ENCODE assay signal across 1 cellular context in the genomic region with DNA sequence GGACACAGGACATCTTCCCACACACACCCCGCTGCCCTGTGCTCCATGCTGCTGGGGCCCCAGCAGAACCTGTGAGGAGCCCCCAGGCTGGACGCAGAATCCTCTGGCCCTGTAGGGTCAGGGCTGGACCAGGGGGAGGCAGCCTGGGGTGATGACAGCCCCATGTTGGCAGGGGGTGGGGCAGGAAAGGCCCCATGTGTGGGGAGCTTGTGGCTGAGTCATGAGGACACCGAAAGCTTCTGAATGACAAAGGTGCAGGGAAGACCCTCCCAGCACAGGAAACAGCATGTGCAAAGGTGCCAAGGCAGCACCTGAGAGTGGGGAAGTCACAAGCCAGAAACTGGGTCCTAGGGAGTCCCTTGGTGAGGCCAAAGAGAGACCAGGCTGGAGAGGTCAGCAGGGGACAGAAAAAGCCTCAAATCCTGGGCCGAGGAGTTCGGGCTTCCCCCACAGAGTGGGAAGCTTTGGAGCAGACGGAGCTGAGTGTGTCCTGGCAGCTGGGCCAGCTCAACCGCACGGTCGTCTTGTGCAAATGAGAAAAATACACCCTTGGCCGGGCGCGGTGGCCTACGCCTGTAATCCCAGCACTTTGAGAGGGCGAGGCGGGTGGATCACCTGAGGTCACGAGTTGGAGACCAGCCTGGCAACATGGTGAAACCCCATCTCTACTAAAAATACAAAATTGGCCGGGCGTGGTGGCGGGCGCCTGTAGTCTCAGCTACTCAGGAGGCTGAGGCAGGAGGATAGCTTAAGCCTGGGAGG.
TF ChIP-seq lines count a peak whose summit lies in the region.

No MANE protein-coding gene starts in this region.

TF ChIP-seq in GM23338, 12 proteins besides CTCF, POLR2A, EP300 and RAD21 (continued from another document):
- no peak for TF ChIP-seq NANOG (IDR thresholded peaks at IDR 0.05; ENCODE audit: borderline replicate concordance)
- TF ChIP-seq, protein P1, sequence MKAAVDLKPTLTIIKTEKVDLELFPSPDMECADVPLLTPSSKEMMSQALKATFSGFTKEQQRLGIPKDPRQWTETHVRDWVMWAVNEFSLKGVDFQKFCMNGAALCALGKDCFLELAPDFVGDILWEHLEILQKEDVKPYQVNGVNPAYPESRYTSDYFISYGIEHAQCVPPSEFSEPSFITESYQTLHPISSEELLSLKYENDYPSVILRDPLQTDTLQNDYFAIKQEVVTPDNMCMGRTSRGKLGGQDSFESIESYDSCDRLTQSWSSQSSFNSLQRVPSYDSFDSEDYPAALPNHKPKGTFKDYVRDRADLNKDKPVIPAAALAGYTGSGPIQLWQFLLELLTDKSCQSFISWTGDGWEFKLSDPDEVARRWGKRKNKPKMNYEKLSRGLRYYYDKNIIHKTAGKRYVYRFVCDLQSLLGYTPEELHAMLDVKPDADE (IDR thresholded peaks at IDR 0.05), result no peak
- no peak for TF ChIP-seq JUNB (IDR thresholded peaks at IDR 0.05; ENCODE audit: unreplicated experiment)
- TF ChIP-seq, protein P2, sequence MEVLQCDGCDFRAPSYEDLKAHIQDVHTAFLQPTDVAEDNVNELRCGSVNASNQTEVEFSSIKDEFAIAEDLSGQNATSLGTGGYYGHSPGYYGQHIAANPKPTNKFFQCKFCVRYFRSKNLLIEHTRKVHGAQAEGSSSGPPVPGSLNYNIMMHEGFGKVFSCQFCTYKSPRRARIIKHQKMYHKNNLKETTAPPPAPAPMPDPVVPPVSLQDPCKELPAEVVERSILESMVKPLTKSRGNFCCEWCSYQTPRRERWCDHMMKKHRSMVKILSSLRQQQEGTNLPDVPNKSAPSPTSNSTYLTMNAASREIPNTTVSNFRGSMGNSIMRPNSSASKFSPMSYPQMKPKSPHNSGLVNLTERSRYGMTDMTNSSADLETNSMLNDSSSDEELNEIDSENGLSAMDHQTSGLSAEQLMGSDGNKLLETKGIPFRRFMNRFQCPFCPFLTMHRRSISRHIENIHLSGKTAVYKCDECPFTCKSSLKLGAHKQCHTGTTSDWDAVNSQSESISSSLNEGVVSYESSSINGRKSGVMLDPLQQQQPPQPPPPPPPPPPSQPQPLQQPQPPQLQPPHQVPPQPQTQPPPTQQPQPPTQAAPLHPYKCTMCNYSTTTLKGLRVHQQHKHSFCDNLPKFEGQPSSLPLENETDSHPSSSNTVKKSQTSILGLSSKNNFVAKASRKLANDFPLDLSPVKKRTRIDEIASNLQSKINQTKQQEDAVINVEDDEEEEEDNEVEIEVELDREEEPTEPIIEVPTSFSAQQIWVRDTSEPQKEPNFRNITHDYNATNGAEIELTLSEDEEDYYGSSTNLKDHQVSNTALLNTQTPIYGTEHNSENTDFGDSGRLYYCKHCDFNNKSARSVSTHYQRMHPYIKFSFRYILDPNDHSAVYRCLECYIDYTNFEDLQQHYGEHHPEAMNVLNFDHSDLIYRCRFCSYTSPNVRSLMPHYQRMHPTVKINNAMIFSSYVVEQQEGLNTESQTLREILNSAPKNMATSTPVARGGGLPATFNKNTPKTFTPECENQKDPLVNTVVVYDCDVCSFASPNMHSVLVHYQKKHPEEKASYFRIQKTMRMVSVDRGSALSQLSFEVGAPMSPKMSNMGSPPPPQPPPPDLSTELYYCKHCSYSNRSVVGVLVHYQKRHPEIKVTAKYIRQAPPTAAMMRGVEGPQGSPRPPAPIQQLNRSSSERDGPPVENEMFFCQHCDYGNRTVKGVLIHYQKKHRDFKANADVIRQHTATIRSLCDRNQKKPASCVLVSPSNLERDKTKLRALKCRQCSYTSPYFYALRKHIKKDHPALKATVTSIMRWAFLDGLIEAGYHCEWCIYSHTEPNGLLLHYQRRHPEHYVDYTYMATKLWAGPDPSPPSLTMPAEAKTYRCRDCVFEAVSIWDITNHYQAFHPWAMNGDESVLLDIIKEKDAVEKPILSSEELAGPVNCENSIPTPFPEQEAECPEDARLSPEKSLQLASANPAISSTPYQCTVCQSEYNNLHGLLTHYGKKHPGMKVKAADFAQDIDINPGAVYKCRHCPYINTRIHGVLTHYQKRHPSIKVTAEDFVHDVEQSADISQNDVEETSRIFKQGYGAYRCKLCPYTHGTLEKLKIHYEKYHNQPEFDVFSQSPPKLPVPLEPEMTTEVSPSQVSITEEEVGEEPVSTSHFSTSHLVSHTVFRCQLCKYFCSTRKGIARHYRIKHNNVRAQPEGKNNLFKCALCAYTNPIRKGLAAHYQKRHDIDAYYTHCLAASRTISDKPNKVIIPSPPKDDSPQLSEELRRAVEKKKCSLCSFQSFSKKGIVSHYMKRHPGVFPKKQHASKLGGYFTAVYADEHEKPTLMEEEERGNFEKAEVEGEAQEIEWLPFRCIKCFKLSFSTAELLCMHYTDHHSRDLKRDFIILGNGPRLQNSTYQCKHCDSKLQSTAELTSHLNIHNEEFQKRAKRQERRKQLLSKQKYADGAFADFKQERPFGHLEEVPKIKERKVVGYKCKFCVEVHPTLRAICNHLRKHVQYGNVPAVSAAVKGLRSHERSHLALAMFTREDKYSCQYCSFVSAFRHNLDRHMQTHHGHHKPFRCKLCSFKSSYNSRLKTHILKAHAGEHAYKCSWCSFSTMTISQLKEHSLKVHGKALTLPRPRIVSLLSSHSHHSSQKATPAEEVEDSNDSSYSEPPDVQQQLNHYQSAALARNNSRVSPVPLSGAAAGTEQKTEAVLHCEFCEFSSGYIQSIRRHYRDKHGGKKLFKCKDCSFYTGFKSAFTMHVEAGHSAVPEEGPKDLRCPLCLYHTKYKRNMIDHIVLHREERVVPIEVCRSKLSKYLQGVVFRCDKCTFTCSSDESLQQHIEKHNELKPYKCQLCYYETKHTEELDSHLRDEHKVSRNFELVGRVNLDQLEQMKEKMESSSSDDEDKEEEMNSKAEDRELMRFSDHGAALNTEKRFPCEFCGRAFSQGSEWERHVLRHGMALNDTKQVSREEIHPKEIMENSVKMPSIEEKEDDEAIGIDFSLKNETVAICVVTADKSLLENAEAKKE (CRISPR knock-in tag; IDR thresholded peaks at IDR 0.05), result no peak
- no peak for TF ChIP-seq EZH2phosphoT487 (IDR thresholded peaks at IDR 0.05; ENCODE audit: unreplicated experiment)
- TF ChIP-seq EZH2 (IDR thresholded peaks at IDR 0.05; ENCODE audit: low read depth, unreplicated experiment), result no peak
- TF ChIP-seq ZNF331 (CRISPR knock-in tag; IDR thresholded peaks at IDR 0.05; ENCODE audit: low read depth), result no peak
- TF ChIP-seq, protein P3, sequence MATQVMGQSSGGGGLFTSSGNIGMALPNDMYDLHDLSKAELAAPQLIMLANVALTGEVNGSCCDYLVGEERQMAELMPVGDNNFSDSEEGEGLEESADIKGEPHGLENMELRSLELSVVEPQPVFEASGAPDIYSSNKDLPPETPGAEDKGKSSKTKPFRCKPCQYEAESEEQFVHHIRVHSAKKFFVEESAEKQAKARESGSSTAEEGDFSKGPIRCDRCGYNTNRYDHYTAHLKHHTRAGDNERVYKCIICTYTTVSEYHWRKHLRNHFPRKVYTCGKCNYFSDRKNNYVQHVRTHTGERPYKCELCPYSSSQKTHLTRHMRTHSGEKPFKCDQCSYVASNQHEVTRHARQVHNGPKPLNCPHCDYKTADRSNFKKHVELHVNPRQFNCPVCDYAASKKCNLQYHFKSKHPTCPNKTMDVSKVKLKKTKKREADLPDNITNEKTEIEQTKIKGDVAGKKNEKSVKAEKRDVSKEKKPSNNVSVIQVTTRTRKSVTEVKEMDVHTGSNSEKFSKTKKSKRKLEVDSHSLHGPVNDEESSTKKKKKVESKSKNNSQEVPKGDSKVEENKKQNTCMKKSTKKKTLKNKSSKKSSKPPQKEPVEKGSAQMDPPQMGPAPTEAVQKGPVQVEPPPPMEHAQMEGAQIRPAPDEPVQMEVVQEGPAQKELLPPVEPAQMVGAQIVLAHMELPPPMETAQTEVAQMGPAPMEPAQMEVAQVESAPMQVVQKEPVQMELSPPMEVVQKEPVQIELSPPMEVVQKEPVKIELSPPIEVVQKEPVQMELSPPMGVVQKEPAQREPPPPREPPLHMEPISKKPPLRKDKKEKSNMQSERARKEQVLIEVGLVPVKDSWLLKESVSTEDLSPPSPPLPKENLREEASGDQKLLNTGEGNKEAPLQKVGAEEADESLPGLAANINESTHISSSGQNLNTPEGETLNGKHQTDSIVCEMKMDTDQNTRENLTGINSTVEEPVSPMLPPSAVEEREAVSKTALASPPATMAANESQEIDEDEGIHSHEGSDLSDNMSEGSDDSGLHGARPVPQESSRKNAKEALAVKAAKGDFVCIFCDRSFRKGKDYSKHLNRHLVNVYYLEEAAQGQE (IDR thresholded peaks at IDR 0.05; ENCODE audit: unreplicated experiment), result no peak
- no peak for TF ChIP-seq POLR2AphosphoS5 (IDR thresholded peaks at IDR 0.05; ENCODE audit: low read depth)
